10 cellular contexts compared by ENCODE assay signal in genomic region chr10:23065549-23065948, GRCh38. TPM values are rescaled to one million over a fixed set of nuclear protein-coding genes. Genes with fewer than 3 reads are reported as not detected.
DNase-seq lines count a peak whose midpoint lies in the region; ATAC-seq and TF ChIP-seq lines count a peak whose summit lies in the region.
"Had no signal": no experiment of that assay in that cellular context is flagged by ENCODE, and none has a peak within 500 bp of the region (broad histone marks: within the 10 kb centered on the region; RNA-seq: fewer than 3 reads in every experiment).

No MANE protein-coding gene starts in this region.

- intact Hi-C loops in adrenal gland (cut with DNase I): loop anchor here in 1 of 2 donors (10.0 kb wide), 2 partner anchors 631 to 1051 kb away; no protein-coding TSS in a partner anchor
- intact Hi-C loops in Right ventricle myocardium inferior (cut with DNase I): loop anchor here (10.0 kb wide), 1 partner anchor 1061 kb away; the partner anchor contains the start of gene DNAJC1

- H3K27ac ChIP-seq in adrenal gland: no peak overlapping the region

- no peaks in the 10 kb centered on the region for H3K27me3 ChIP-seq in adrenal gland

- ATAC-seq in Right ventricle myocardium inferior (peak; percentile 94), HG03342 (IDR thresholded peaks at IDR 0.05; ENCODE audit: unreplicated experiment) (no peak)
- no peak for ATAC-seq in activated CD4-positive, CD25-positive, alpha-beta regulatory T cell treated with anti-CD3 and anti-CD28 coated beads, Interleukin-2, amount 50 U/mL, for 24 hours
- ATAC-seq: activated CD8-positive, alpha-beta memory T cell treated with anti-CD3 and anti-CD28 coated beads, Interleukin-2, amount 10 ng/mL, durations not matched to agents 7 days and 5 days; naive thymus-derived CD4-positive, alpha-beta T cell had no signal

- no peak for TF ChIP-seq POLR2A in adrenal gland (IDR thresholded peaks at IDR 0.05)

- no peaks in the 10 kb centered on the region for H3K36me3 ChIP-seq in adrenal gland (replicated peaks in 1 of 2)

- 31 to 45% (median 41%) methylated on average over 5 of the region's 5 CpGs for WGBS in adrenal gland, 4 donors

- DNase-seq in DMS79 treated with DMSO at 0.1 percent for 48 hours (lab: John Stamatoyannopoulos, UW) (peak; percentile 27), adrenal gland (peak; percentile 69 to 90 (median 88)), Right ventricle myocardium inferior (ENCODE audit: missing footprints) (peak; percentile 71), pons (ENCODE audit: low spot score) (peak; percentile 95), DMS153 treated with DMSO at 0.1 percent for 48 hours (lab: John Stamatoyannopoulos, UW; ENCODE audit: unreplicated experiment) (no peak), HuH-7 (ENCODE audit: low spot score) (no peak)
- DNase-seq: activated CD8-positive, alpha-beta memory T cell treated with anti-CD3 and anti-CD28 coated beads, Interleukin-2, amount 10 ng/mL, durations not matched to agents 7 days and 5 days; naive thymus-derived CD4-positive, alpha-beta T cell had no signal

- no peak for TF ChIP-seq CTCF in adrenal gland (IDR thresholded peaks at IDR 0.05)

- H3K4me1 ChIP-seq in adrenal gland (replicated peaks in 1 of 2): no peaks in the 10 kb centered on the region

- no peak overlapping the region for H3K4me3 ChIP-seq in adrenal gland

- no peaks in the 10 kb centered on the region for H3K9me3 ChIP-seq in adrenal gland (replicated peaks in 1 of 3)

RNA-seq across cellular contexts. Expression of gene MSRB2, which starts 29.8 kb away (rescaled TPM):
- 10 to 100 TPM; 17.1 to 69.6 (median 49.3) TPM for total RNA-seq in adrenal gland
- 10 to 100 TPM; 33.3 to 78.8 (median 50.0) TPM for polyA plus RNA-seq in adrenal gland
- 171 TPM for total RNA-seq in Right ventricle myocardium inferior

Comparison
In these comparisons a context has a peak if more than half of its experiments do, and no peak if none do; other contexts are left out.
1. DNase-seq: peak in DMS79 treated with DMSO at 0.1 percent for 48 hours (single experiment), adrenal gland (7 of 7), Right ventricle myocardium inferior (single experiment) and pons (single experiment); none in DMS153 treated with DMSO at 0.1 percent for 48 hours (single experiment) and HuH-7 (single experiment).